In the genomic region with DNA sequence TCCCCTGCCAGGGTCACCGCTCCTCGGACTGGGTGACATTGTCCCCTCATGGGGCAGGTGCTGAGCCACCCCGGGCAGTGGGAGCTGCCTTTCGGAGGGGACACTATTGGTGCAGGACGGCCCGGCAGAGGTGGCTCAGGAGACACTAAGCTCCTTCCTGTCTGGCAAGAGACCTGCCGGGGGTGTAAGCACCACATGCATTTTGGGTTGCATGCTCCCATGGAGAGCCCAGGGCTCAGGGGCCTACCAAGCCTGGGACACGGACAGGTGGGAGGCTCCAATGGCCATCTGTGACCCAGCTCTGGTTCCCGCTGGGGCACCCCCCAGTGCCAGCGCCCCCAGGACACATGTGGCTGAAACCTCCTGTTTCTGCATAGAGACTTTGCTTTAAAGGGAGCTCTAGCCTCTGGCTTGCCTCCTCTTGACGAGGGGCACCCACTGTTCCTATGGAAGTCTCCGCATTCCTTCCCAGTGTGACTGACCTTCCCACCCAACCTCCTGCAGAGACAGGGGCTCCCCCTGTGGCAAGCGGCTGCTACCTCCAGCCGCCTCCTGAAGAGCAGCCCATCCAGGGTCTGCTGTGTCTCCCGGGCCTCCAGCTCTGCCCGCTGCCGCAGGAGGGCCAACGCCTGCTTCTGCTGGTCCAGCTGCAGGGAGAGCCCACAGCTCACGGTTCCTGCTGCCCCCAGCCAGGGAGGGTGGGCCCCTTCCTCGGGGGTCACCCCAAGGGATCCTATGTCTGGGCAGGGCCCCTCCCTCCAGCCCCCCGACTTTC, we compare ENCODE assay signal across 18 cellular contexts. TPM values are rescaled to one million over a fixed set of nuclear protein-coding genes. Genes with fewer than 3 reads are reported as not detected.
DNase-seq lines count a peak whose midpoint lies in the region; ATAC-seq and TF ChIP-seq lines count a peak whose summit lies in the region.
"Had no signal": no experiment of that assay in that cellular context is flagged by ENCODE, and none has a peak within 500 bp of the region (broad histone marks: within the 10 kb centered on the region; RNA-seq: fewer than 3 reads in every experiment).

No MANE protein-coding gene starts in this region.

- peak overlapping the region; percentile 21 for H3K9ac ChIP-seq in neuronal stem cell (ENCODE audit: low read depth, low read length, poor library complexity)
- H3K9ac ChIP-seq: BLaER1 had no signal

- in situ Hi-C loops in brain microvascular endothelial cell (cut with HindIII; ENCODE audit: low pct_ligation_motif_present, low sequenced_read_pairs) = no loop called here

- intact Hi-C loops in stomach (cut with DNase I; ENCODE audit: low total_unique reads) = no loop called here

- H3K14ac ChIP-seq in neuronal stem cell (ENCODE audit: low read length) = peak overlapping the region; percentile 8

- H3K27me3 ChIP-seq in brain microvascular endothelial cell (replicated peaks) (peaks cover 21% of the 10 kb centered on the region), neuronal stem cell (ENCODE audit: control insufficient read depth in 3 of 3, insufficient read depth in 3 of 3, low read depth in 1 of 3, low read length in 3 of 3) (peaks cover 0 to 78% (median 0%) of the 10 kb centered on the region in 3 experiments), stomach (peaks cover 0 to 54% (median 15%) of the 10 kb centered on the region in 3 donors)
- H3K27me3 ChIP-seq: BLaER1, MG63 had no signal

- H3K4ac ChIP-seq in neuronal stem cell (ENCODE audit: low read length) = no peak overlapping the region

- H3K23ac ChIP-seq in neuronal stem cell (ENCODE audit: low read depth, low read length, poor library complexity) = peak overlapping the region; percentile 65

- no peaks in the 10 kb centered on the region for H3K36me3 ChIP-seq in brain microvascular endothelial cell (replicated peaks)
- H3K36me3 ChIP-seq in neuronal stem cell (replicated peaks in 1 of 2; ENCODE audit: control insufficient read depth in 2 of 2, insufficient read depth in 2 of 2, low read length in 2 of 2) = no peaks in the 10 kb centered on the region
- H3K36me3 ChIP-seq in stomach = no peaks in the 10 kb centered on the region
- H3K36me3 ChIP-seq: BLaER1, MG63 had no signal

- no peak for TF ChIP-seq POLR2A in stomach (IDR thresholded peaks at IDR 0.05)

- H3K4me1 ChIP-seq in neuronal stem cell (ENCODE audit: control insufficient read depth in 2 of 2, insufficient read depth in 1 of 2, low read depth in 1 of 2, low read length in 2 of 2) (peaks cover 0 to 6% of the 10 kb centered on the region in 2 donors), stomach (no peaks in the 10 kb centered on the region)

- H2BK120ac ChIP-seq in neuronal stem cell (ENCODE audit: low read depth, low read length) = no peak overlapping the region

- H3K9me3 ChIP-seq in neuronal stem cell (replicated peaks in 1 of 2; ENCODE audit: control insufficient read depth in 2 of 2, insufficient read depth in 1 of 2, low read depth in 1 of 2, low read length in 2 of 2) (peaks cover 0 to 3% of the 10 kb centered on the region in 2 donors), stomach (peaks cover 0 to 6% (median 0%) of the 10 kb centered on the region in 4 donors)
- H3K9me3 ChIP-seq: BLaER1, MG63 had no signal

- no peak overlapping the region for H2AFZ ChIP-seq in neuronal stem cell (ENCODE audit: low read length)
- H2AFZ ChIP-seq: PC-9 had no signal

- H3K4me2 ChIP-seq in neuronal stem cell (ENCODE audit: insufficient read depth, low read length, poor library complexity, severe bottlenecking) = no peak overlapping the region
- H3K4me2 ChIP-seq: BLaER1, PC-9 had no signal

- H2AK5ac ChIP-seq in neuronal stem cell (ENCODE audit: low read depth, low read length) = peak overlapping the region; percentile 81

- WGBS in neuronal stem cell (ENCODE audit: extremely low coverage in 2 of 2, insufficient read length in 2 of 2, insufficient replicate concordance in 1 of 2), 2 donors = no CpG with 5 or more reads among the region's 21 CpGs
- 58 to 64% (median 62%) methylated on average over 18 to 21 of the region's 21 CpGs for WGBS in stomach, 5 donors

- TF ChIP-seq EP300 in Ishikawa (IDR thresholded peaks at IDR 0.05; ENCODE audit: borderline replicate concordance) = no peak
- no peak for TF ChIP-seq EP300 in stomach (IDR thresholded peaks at IDR 0.05)

- no peak for ATAC-seq in HG03521 (IDR thresholded peaks at IDR 0.05; ENCODE audit: unreplicated experiment)
- ATAC-seq in HG02763 (IDR thresholded peaks at IDR 0.05; ENCODE audit: unreplicated experiment) = no peak
- ATAC-seq: T-helper 17 cell had no signal

- H4K91ac ChIP-seq in neuronal stem cell (ENCODE audit: low read depth, low read length, poor library complexity) = no peak overlapping the region

- DNase-seq in ELF-1 (ENCODE audit: low read depth, low spot score) (peak; percentile 37), brain microvascular endothelial cell (no peak), neuronal stem cell (ENCODE audit: low spot score) (no peak), stomach (no peak)
- DNase-seq: CD8-positive, alpha-beta memory T cell; MG63; NCI-H1092 treated with DMSO at 0.1 percent for 48 hours; NCI-H187; NCI-H2171 treated with DMSO at 0.1 percent for 48 hours; NCI-H524 treated with DMSO at 0.1 percent for 48 hours; PC-9; T-helper 17 cell had no signal

- no peak overlapping the region for H4K8ac ChIP-seq in neuronal stem cell (ENCODE audit: low read depth, low read length)

- H3K79me1 ChIP-seq in neuronal stem cell (ENCODE audit: low read depth, low read length) = no peaks in the 10 kb centered on the region

- peak overlapping the region; percentile 94 for H2BK15ac ChIP-seq in neuronal stem cell (ENCODE audit: low read length)

- peak overlapping the region; percentile 59 for H3K18ac ChIP-seq in neuronal stem cell (ENCODE audit: low read length)

- H2BK5ac ChIP-seq in neuronal stem cell (ENCODE audit: low read length) = peak overlapping the region; percentile 48

- H2BK12ac ChIP-seq in neuronal stem cell (ENCODE audit: low read length) = no peak overlapping the region

- TF ChIP-seq RAD21 in Ishikawa (IDR thresholded peaks at IDR 0.05; ENCODE audit: low read depth) = no peak

- no peak overlapping the region for H3K4me3 ChIP-seq in brain microvascular endothelial cell (ENCODE audit: low read depth, low read length)
- H3K4me3 ChIP-seq in neuronal stem cell (ENCODE audit: low read length in 2 of 2) = no peak overlapping the region
- no peak overlapping the region for H3K4me3 ChIP-seq in stomach
- H3K4me3 ChIP-seq: BLaER1, MG63, PC-9 had no signal

- TF ChIP-seq CTCF in brain microvascular endothelial cell (IDR thresholded peaks at IDR 0.05; ENCODE audit: low read depth, low read length, missing control alignments) = peak; percentile 17
- TF ChIP-seq CTCF in stomach (IDR thresholded peaks at IDR 0.05) = no peak

- H3K27ac ChIP-seq in brain microvascular endothelial cell (no peak overlapping the region), neuronal stem cell (replicated peaks; ENCODE audit: low read length) (no peak overlapping the region), stomach (no peak overlapping the region)
- H3K27ac ChIP-seq: BLaER1, HL-60, PC-9 had no signal

TF ChIP-seq in Ishikawa, 13 proteins besides CTCF, POLR2A, EP300 and RAD21:
- TF ChIP-seq TCF12 (IDR thresholded peaks at IDR 0.05; ENCODE audit: low read depth) (peak; percentile 35; the same call in 1 of the 2 replicates), CEBPB (IDR thresholded peaks at IDR 0.05) (no peak)

RNA-seq across cellular contexts. Expression of gene CCDC187, which starts 28.1 kb away (rescaled TPM):
- polyA plus RNA-seq in neuronal stem cell (2013, experiment 1 of 2) = 0.08 TPM
- 0.08 TPM for polyA plus RNA-seq in neuronal stem cell (2013, experiment 2 of 2)
- 1 to 10 TPM in 2 of 5 donors, under 1 TPM in 2, not detected in 1; 0.45 to 2.8 (median 1.7) TPM for total RNA-seq in stomach
- under 1 TPM; 0.12 to 0.31 (median 0.18) TPM for polyA plus RNA-seq in stomach
- total RNA-seq: CD8-positive, alpha-beta memory T cell had no signal
- polyA plus RNA-seq: AG04450; CD8-positive, alpha-beta memory T cell had no signal

RNA-seq across cellular contexts. Expression of gene QSOX2, which starts 30.2 kb away (rescaled TPM):
- polyA plus RNA-seq in neuronal stem cell (2013, experiment 1 of 2) = 11.3 TPM
- 11.5 TPM for polyA plus RNA-seq in neuronal stem cell (2013, experiment 2 of 2)
- total RNA-seq in stomach = 10 to 100 TPM in 2 of 5 donors, 1 to 10 TPM in 3; 4.7 to 33.5 (median 7.7) TPM
- polyA plus RNA-seq in stomach = 1 to 10 TPM; 1.5 to 4.5 (median 2.6) TPM

RNA-seq across cellular contexts. Expression of gene GPSM1, which starts 51.5 kb away (rescaled TPM):
- 37.4 TPM for polyA plus RNA-seq in neuronal stem cell (2013, experiment 1 of 2)
- 37.2 TPM for polyA plus RNA-seq in neuronal stem cell (2013, experiment 2 of 2)
- 10 to 100 TPM in 3 of 5 donors, 1 to 10 TPM in 2; 3.5 to 16.5 (median 14.6) TPM for total RNA-seq in stomach
- 10 to 100 TPM in 1 of 3 donors, 1 to 10 TPM in 2; 6.3 to 17.4 (median 9.6) TPM for polyA plus RNA-seq in stomach
